ENCODE assay signal across 15 cellular contexts in the genomic region with DNA sequence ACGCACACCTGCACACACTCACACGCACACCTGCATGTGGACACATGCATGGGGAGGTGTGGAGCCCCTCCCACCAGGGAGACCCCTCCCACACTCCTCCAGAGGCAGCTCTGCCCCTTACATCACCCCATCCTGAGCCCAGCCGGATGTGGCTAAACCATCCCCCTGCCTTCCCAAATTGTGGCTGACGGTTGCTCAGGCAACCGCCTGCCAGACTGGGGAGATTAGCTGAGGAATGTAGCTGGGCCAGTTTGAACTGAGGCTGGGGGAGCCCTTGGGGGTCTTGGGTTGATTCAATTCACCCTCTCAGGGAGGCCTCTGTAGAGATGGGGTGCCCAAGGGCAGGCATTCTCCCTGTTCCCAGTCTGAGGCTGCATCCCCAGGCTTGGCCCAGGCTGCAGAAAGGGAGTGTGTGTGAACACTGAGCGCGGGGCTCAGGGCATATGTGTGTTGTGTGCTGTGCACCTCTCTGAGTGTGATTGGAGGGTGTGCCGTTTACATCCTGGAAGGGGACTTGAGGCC. TPM values are rescaled to one million over a fixed set of nuclear protein-coding genes. Genes with fewer than 3 reads are reported as not detected.
DNase-seq lines count a peak whose midpoint lies in the region; ATAC-seq and TF ChIP-seq lines count a peak whose summit lies in the region.
"Had no signal": no experiment of that assay in that cellular context is flagged by ENCODE, and none has a peak within 500 bp of the region (broad histone marks: within the 10 kb centered on the region; RNA-seq: fewer than 3 reads in every experiment).

No MANE protein-coding gene starts in this region.

- CTCF ChIA-PET in Calu3 (lab: Charles Lee), result no interaction called here

- H3K36me3 ChIP-seq in mesodermal cell (ENCODE audit: control insufficient read depth, insufficient read depth, low read length), result no peaks in the 10 kb centered on the region

- no peak for ATAC-seq in natural killer cell treated with Interleukin-12 subunit alpha and Interleukin-12 subunit beta and Interleukin-15 and Interleukin-18, amount 100 ng/mL, for 72 hours
- ATAC-seq in GM21723 (IDR thresholded peaks at IDR 0.05; ENCODE audit: unreplicated experiment), result no peak
- ATAC-seq: stimulated activated naive CD8-positive, alpha-beta T cell treated with anti-CD3 and anti-CD28 coated beads, Interleukin-15, Interleukin-2, amounts not matched to agents 100 U/mL and 50 U/mL, for 24 hours had no signal

- peaks cover 10% of the 10 kb centered on the region for H3K36me3 Mint-ChIP-seq in Calu3 (ENCODE audit: insufficient read depth, unreplicated experiment)
- no peaks in the 10 kb centered on the region for H3K36me3 Mint-ChIP-seq in natural killer cell treated with Interleukin-12 subunit alpha and Interleukin-12 subunit beta and Interleukin-15 and Interleukin-18, amount 100 ng/mL, for 72 hours
- H3K36me3 Mint-ChIP-seq: CD4-positive, CD25-positive, alpha-beta regulatory T cell had no signal

- H3K27ac Mint-ChIP-seq in Calu3 (ENCODE audit: unreplicated experiment), result peak overlapping the region; percentile 7
- H3K27ac Mint-ChIP-seq in natural killer cell treated with Interleukin-12 subunit alpha and Interleukin-12 subunit beta and Interleukin-15 and Interleukin-18, amount 100 ng/mL, for 72 hours, result no peak overlapping the region

- no peaks in the 10 kb centered on the region for H3K4me1 Mint-ChIP-seq in Calu3 (ENCODE audit: low read depth, unreplicated experiment)
- H3K4me1 Mint-ChIP-seq in natural killer cell treated with Interleukin-12 subunit alpha and Interleukin-12 subunit beta and Interleukin-15 and Interleukin-18, amount 100 ng/mL, for 72 hours (ENCODE audit: low read depth in 2 of 2), result no peaks in the 10 kb centered on the region
- H3K4me1 Mint-ChIP-seq: CD4-positive, CD25-positive, alpha-beta regulatory T cell had no signal

- H3K4me3 ChIP-seq in choroid plexus epithelial cell (ENCODE audit: low read depth, low read length) (no peak overlapping the region), mesodermal cell (ENCODE audit: extremely low read depth, insufficient read depth, low read length, poor library complexity, severe bottlenecking) (no peak overlapping the region)

- 10 to 37% methylated on average over 2 to 4 of the region's 8 CpGs for WGBS in mesodermal cell (ENCODE audit: insufficient coverage in 2 of 2), 2 experiments

- H3K4me1 ChIP-seq in mesodermal cell (ENCODE audit: control insufficient read depth, insufficient read depth, low read length, poor library complexity, severe bottlenecking), result peaks cover 53% of the 10 kb centered on the region

- no peaks in the 10 kb centered on the region for H3K27me3 Mint-ChIP-seq in Calu3 (ENCODE audit: unreplicated experiment)
- peaks cover 14 to 15% of the 10 kb centered on the region in 2 donors for H3K27me3 Mint-ChIP-seq in natural killer cell treated with Interleukin-12 subunit alpha and Interleukin-12 subunit beta and Interleukin-15 and Interleukin-18, amount 100 ng/mL, for 72 hours

- no peak for TF ChIP-seq CTCF in Calu3 (IDR thresholded peaks at IDR 0.05; ENCODE audit: unreplicated experiment)
- no peak for TF ChIP-seq CTCF in choroid plexus epithelial cell (conservative IDR thresholded peaks at IDR 0.05; ENCODE audit: low read depth, low read length)

- H3K27ac ChIP-seq in mesodermal cell (ENCODE audit: low read depth, low read length, severe bottlenecking), result peak overlapping the region; percentile 94

- peak; percentile 77 for DNase-seq in Calu3
- peak; percentile 48 for DNase-seq in LHCN-M2 (ENCODE audit: low read depth)
- peak; percentile 52 for DNase-seq in choroid plexus epithelial cell (ENCODE audit: low read depth)
- DNase-seq in natural killer cell treated with Interleukin-12 subunit alpha and Interleukin-12 subunit beta and Interleukin-15 and Interleukin-18, amount 100 ng/mL, for 72 hours (ENCODE audit: low spot score), result no peak
- no peak for DNase-seq in hypothalamus (lab: John Stamatoyannopoulos, UW)
- DNase-seq in NAMALWA (ENCODE audit: low spot score), result no peak
- DNase-seq: activated gamma-delta T cell; CD4-positive, CD25-positive, alpha-beta regulatory T cell; head of caudate nucleus; NCI-H1930; RPMI8226; stimulated activated CD4-positive, alpha-beta T cell treated with anti-CD3 and anti-CD28 coated beads, Interleukin-1b, Interleukin-23, amount 100 ng/mL, for 48 hours; stimulated activated naive CD8-positive, alpha-beta T cell treated with anti-CD3 and anti-CD28 coated beads, Interleukin-15, Interleukin-2, amounts not matched to agents 100 U/mL and 50 U/mL, for 24 hours had no signal

- H3K9me3 Mint-ChIP-seq in Calu3 (ENCODE audit: low read depth, unreplicated experiment), result no peaks in the 10 kb centered on the region
- H3K9me3 Mint-ChIP-seq in natural killer cell treated with Interleukin-12 subunit alpha and Interleukin-12 subunit beta and Interleukin-15 and Interleukin-18, amount 100 ng/mL, for 72 hours, result no peaks in the 10 kb centered on the region
- H3K9me3 Mint-ChIP-seq: CD4-positive, CD25-positive, alpha-beta regulatory T cell had no signal

- no TSS peak for BruUV-seq in Calu3 (replicated peaks; lab: Mats Ljungman, UMichigan)

- intact Hi-C loops in Calu3 (cut with micrococcal nuclease; ENCODE audit: unreplicated experiment), result no loop called here

- H3K9me3 ChIP-seq in mesodermal cell (ENCODE audit: control insufficient read depth, low read length), result no peaks in the 10 kb centered on the region

- peak overlapping the region; percentile 14 for H3K4me3 Mint-ChIP-seq in Calu3 (ENCODE audit: low read depth, unreplicated experiment)
- H3K4me3 Mint-ChIP-seq in natural killer cell treated with Interleukin-12 subunit alpha and Interleukin-12 subunit beta and Interleukin-15 and Interleukin-18, amount 100 ng/mL, for 72 hours, result no peak overlapping the region
- H3K4me3 Mint-ChIP-seq: CD4-positive, CD25-positive, alpha-beta regulatory T cell had no signal

RNA-seq across cellular contexts. Expression of a gene that starts 12.9 kb away (rescaled TPM):
- total RNA-seq in Calu3 (2022), result 37.9 and 54.5 TPM in 2 replicates
- total RNA-seq in LHCN-M2 (2014; rRNA removed), result 86.0 and 96.7 TPM in 2 replicates
- 6.0 TPM for polyA plus RNA-seq in LHCN-M2 (2012)
- 42.9 TPM for polyA plus RNA-seq in mesodermal cell (2013, experiment 1 of 2)
- polyA plus RNA-seq in mesodermal cell (2013, experiment 2 of 2), result 30.9 TPM
- total RNA-seq in natural killer cell treated with Interleukin-12 subunit alpha and Interleukin-12 subunit beta and Interleukin-15 and Interleukin-18, amount 100 ng/mL, for 72 hours, result 1 to 10 TPM; 1.3 to 1.4 TPM
- total RNA-seq: CD4-positive, CD25-positive, alpha-beta regulatory T cell had no signal
- polyA plus RNA-seq: CD4-positive, CD25-positive, alpha-beta regulatory T cell had no signal

RNA-seq across cellular contexts. Expression of a gene that starts 18.5 kb away (rescaled TPM):
- total RNA-seq in Calu3 (2022), result 45.9 and 46.8 TPM in 2 replicates
- 32.4 and 33.3 TPM in 2 replicates for total RNA-seq in LHCN-M2 (2014; rRNA removed)
- 32.6 TPM for polyA plus RNA-seq in LHCN-M2 (2012)
- polyA plus RNA-seq in mesodermal cell (2013, experiment 1 of 2), result 34.0 TPM
- 28.1 TPM for polyA plus RNA-seq in mesodermal cell (2013, experiment 2 of 2)
- total RNA-seq in natural killer cell treated with Interleukin-12 subunit alpha and Interleukin-12 subunit beta and Interleukin-15 and Interleukin-18, amount 100 ng/mL, for 72 hours, result 10 to 100 TPM; 21.2 to 36.2 TPM

Comparison
In these comparisons a context has a peak if more than half of its experiments do, and no peak if none do; other contexts are left out.
1. DNase-seq: peak in Calu3 (single experiment), LHCN-M2 (single experiment) and choroid plexus epithelial cell (single experiment); none in natural killer cell treated with Interleukin-12 subunit alpha and Interleukin-12 subunit beta and Interleukin-15 and Interleukin-18, amount 100 ng/mL, for 72 hours (single experiment), hypothalamus (0 of 51) and NAMALWA (single experiment).
2. RNA of a gene that starts 12.9 kb away (total RNA-seq): 86.0 to 96.7 TPM in LHCN-M2 and 37.9 to 54.5 TPM in Calu3; 1.3 to 1.4 TPM in natural killer cell treated with Interleukin-12 subunit alpha and Interleukin-12 subunit beta and Interleukin-15 and Interleukin-18, amount 100 ng/mL, for 72 hours; every median in the first group is over 10 times any median in the second.